9 cellular contexts compared by ENCODE assay signal in genomic region chr15:40040293-40040635, GRCh38. TPM values are rescaled to one million over a fixed set of nuclear protein-coding genes. Genes with fewer than 3 reads are reported as not detected.
DNase-seq lines count a peak whose midpoint lies in the region; ATAC-seq and TF ChIP-seq lines count a peak whose summit lies in the region.
"Had no signal": no experiment of that assay in that cellular context is flagged by ENCODE, and none has a peak within 500 bp of the region (broad histone marks: within the 10 kb centered on the region; RNA-seq: fewer than 3 reads in every experiment).

No MANE protein-coding gene starts in this region.

- DNase-seq in activated naive CD4-positive, alpha-beta T cell treated with anti-CD3 and anti-CD28 coated beads, Interleukin-2, amount 10 ng/mL, durations not matched to agents 7 days and 5 days: no peak
- no peak for DNase-seq in activated naive CD4-positive, alpha-beta T cell (lab: John Stamatoyannopoulos, UW)
- no peak for DNase-seq in WTC11 (ENCODE audit: low spot score)
- DNase-seq in immature natural killer cell: no peak
- DNase-seq in AG08396 (ENCODE audit: low spot score): no peak
- no peak for DNase-seq in DMS153 (lab: John Stamatoyannopoulos, UW)
- DNase-seq: NK-92 treated with Interleukin-12 subunit alpha and Interleukin-12 subunit beta, amount 100 ng/mL, for 24 hours had no signal

- peaks cover 6 to 30% (median 25%) of the 10 kb centered on the region in 5 donors for H3K4me1 ChIP-seq in subcutaneous abdominal adipose tissue (ENCODE audit: control insufficient read depth in 5 of 5, insufficient read depth in 5 of 5, low read length in 5 of 5)

- H3K4me3 ChIP-seq in subcutaneous abdominal adipose tissue (ENCODE audit: low read depth in 1 of 5, low read length in 5 of 5): peak overlapping the region in 1 of 5 donors; percentile 32

- H3K9me3 ChIP-seq in subcutaneous abdominal adipose tissue (ENCODE audit: control insufficient read depth in 5 of 5, low read length in 5 of 5): no peaks in the 10 kb centered on the region

- H3K9ac ChIP-seq in subcutaneous abdominal adipose tissue (ENCODE audit: low read length in 5 of 5): peak overlapping the region in 3 of 5 donors; percentile 26 to 44 (median 33)

- H3K9me3 Mint-ChIP-seq in activated naive CD4-positive, alpha-beta T cell treated with anti-CD3 and anti-CD28 coated beads, Interleukin-2, amount 10 ng/mL, durations not matched to agents 7 days and 5 days: no peaks in the 10 kb centered on the region
- H3K9me3 Mint-ChIP-seq in WTC11 (no peaks in the 10 kb centered on the region), immature natural killer cell (no peaks in the 10 kb centered on the region)

- no peaks in the 10 kb centered on the region for H3K27me3 ChIP-seq in subcutaneous abdominal adipose tissue (ENCODE audit: control insufficient read depth in 5 of 5, insufficient read depth in 4 of 5, low read length in 5 of 5)

- peaks cover 60% of the 10 kb centered on the region for H3K4me1 Mint-ChIP-seq in activated naive CD4-positive, alpha-beta T cell treated with anti-CD3 and anti-CD28 coated beads, Interleukin-2, amount 10 ng/mL, durations not matched to agents 7 days and 5 days
- peaks cover 28% of the 10 kb centered on the region for H3K4me1 Mint-ChIP-seq in WTC11
- H3K4me1 Mint-ChIP-seq in immature natural killer cell: peaks cover 39 to 48% of the 10 kb centered on the region in 2 donors

- H3K4me3 Mint-ChIP-seq in activated naive CD4-positive, alpha-beta T cell treated with anti-CD3 and anti-CD28 coated beads, Interleukin-2, amount 10 ng/mL, durations not matched to agents 7 days and 5 days: peak overlapping the region; percentile 95
- H3K4me3 Mint-ChIP-seq in WTC11: peak overlapping the region; percentile 90
- peak overlapping the region; percentile 62 to 81 (median 72) for H3K4me3 Mint-ChIP-seq in immature natural killer cell

- peaks cover 35% of the 10 kb centered on the region for H3K36me3 Mint-ChIP-seq in activated naive CD4-positive, alpha-beta T cell treated with anti-CD3 and anti-CD28 coated beads, Interleukin-2, amount 10 ng/mL, durations not matched to agents 7 days and 5 days
- H3K36me3 Mint-ChIP-seq in WTC11 (peaks cover 22% of the 10 kb centered on the region), immature natural killer cell (peaks cover 10 to 19% (median 17%) of the 10 kb centered on the region in 3 donors)

- peaks cover 14 to 21% (median 17%) of the 10 kb centered on the region in 5 donors for H3K36me3 ChIP-seq in subcutaneous abdominal adipose tissue (ENCODE audit: control insufficient read depth in 5 of 5, insufficient read depth in 5 of 5, low read length in 5 of 5)

- no peak for ATAC-seq in WTC11
- no peak for ATAC-seq in HG03439 (IDR thresholded peaks at IDR 0.05; ENCODE audit: unreplicated experiment)

- no peaks in the 10 kb centered on the region for H3K27me3 Mint-ChIP-seq in activated naive CD4-positive, alpha-beta T cell treated with anti-CD3 and anti-CD28 coated beads, Interleukin-2, amount 10 ng/mL, durations not matched to agents 7 days and 5 days
- H3K27me3 Mint-ChIP-seq in WTC11 (ENCODE audit: low read depth) (no peaks in the 10 kb centered on the region), immature natural killer cell (ENCODE audit: low read depth in 3 of 3) (peaks cover 0 to 5% (median 2%) of the 10 kb centered on the region in 3 donors)

- no peak for TF ChIP-seq CTCF in WTC11 (IDR thresholded peaks at IDR 0.05)

- peak overlapping the region; percentile 99 for H3K27ac ChIP-seq in subcutaneous abdominal adipose tissue (ENCODE audit: low read depth, low read length)

- peak overlapping the region; percentile 90 for H3K27ac Mint-ChIP-seq in activated naive CD4-positive, alpha-beta T cell treated with anti-CD3 and anti-CD28 coated beads, Interleukin-2, amount 10 ng/mL, durations not matched to agents 7 days and 5 days
- H3K27ac Mint-ChIP-seq in WTC11 (peak overlapping the region; percentile 52; the same call in 1 of the 2 replicates), immature natural killer cell (peak overlapping the region; percentile 55 to 92 (median 85))

- CTCF ChIA-PET in activated naive CD4-positive, alpha-beta T cell treated with anti-CD3 and anti-CD28 coated beads, Interleukin-2, amount 10 ng/mL, durations not matched to agents 7 days and 5 days (lab: Charles Lee): interaction anchor here (1.0 to 4.0 kb wide), 9 partner anchors 11 to 355 kb away, joined by 3 to 34 read pairs (median 4); partner anchors contain the start of gene PLCB2
- CTCF ChIA-PET in WTC11 (lab: Charles Lee): interaction anchor here (0.8 to 4.1 kb wide), 8 partner anchors 10 to 269 kb away, joined by 3 to 15 read pairs (median 8); no protein-coding TSS in a partner anchor

- POLR2A ChIA-PET in WTC11 (lab: Charles Lee): no interaction called here

TF ChIP-seq in WTC11, 78 proteins besides CTCF, POLR2A, EP300 and RAD21:
- no peak for TF ChIP-seq TCF7 (CRISPR knock-in tag; IDR thresholded peaks at IDR 0.05; ENCODE audit: low read depth)
- no peak for TF ChIP-seq ZNF263 (CRISPR knock-in tag; IDR thresholded peaks at IDR 0.05; ENCODE audit: low read depth)
- no peak for TF ChIP-seq ZSCAN18 (CRISPR knock-in tag; IDR thresholded peaks at IDR 0.05)
- TF ChIP-seq RELA (CRISPR knock-in tag; IDR thresholded peaks at IDR 0.05; ENCODE audit: borderline replicate concordance): no peak
- no peak for TF ChIP-seq NFYB (CRISPR knock-in tag; conservative IDR thresholded peaks at IDR 0.05; ENCODE audit: low read depth)
- TF ChIP-seq ZNF219 (CRISPR knock-in tag; IDR thresholded peaks at IDR 0.05; ENCODE audit: borderline replicate concordance): no peak
- no peak for TF ChIP-seq ZBTB43 (CRISPR knock-in tag; IDR thresholded peaks at IDR 0.05)
- TF ChIP-seq ATF2 (CRISPR knock-in tag; IDR thresholded peaks at IDR 0.05; ENCODE audit: borderline replicate concordance, low read depth): no peak

RNA-seq across cellular contexts. Expression of gene SRP14, which starts 1.3 kb away (rescaled TPM):
- total RNA-seq in WTC11 (2021): 190 to 199 TPM (median 192 TPM) in 3 replicates
- 1,000 to 10,000 TPM in 1 of 3 donors, 100 to 1,000 TPM in 2; 744 to 1,102 (median 786) TPM for polyA plus RNA-seq in immature natural killer cell
